Comparison of ENCODE assay signal across 17 cellular contexts in the genomic region with DNA sequence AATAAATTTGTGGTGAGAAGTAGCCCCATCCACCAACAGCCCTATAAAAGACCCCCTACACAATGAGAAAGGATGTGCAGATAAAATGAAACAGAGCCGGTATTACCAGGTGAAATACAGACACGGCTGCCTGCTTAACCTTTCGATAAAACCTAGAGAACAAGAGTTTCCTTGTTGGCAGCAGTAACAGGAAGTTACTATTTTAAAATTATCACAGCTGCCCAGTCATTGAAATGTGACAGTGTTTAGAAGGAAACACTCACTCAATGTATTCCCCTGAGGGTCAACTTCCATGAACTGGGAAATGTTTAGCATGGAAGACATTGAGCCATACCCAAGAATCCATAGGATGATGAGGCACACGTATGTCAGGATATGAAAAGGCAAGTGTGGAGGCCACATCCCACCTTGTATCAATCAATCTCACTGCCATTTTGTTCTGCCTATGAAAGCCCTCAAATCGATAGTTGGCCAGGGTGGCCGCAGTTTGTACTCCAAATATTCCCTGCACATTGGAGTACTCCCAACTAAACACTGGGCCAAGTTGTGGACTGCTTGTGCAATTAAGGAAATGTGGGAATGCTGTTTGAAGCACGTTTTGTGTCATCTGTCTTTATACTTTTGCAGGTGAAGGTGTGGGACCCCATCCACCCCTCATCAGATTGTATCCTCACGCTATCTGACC. TPM values are rescaled to one million over a fixed set of nuclear protein-coding genes. Genes with fewer than 3 reads are reported as not detected.
"Had no signal": no experiment of that assay in that cellular context is flagged by ENCODE, and none has a peak within 500 bp of the region (broad histone marks: within the 10 kb centered on the region; RNA-seq: fewer than 3 reads in every experiment).

No MANE protein-coding gene starts in this region.

RNA-seq across cellular contexts. Expression of a gene that starts 41.6 kb away (rescaled TPM):
- total RNA-seq: activated B cell treated with CpG ODN at 0.5 μM for 24 hours; activated CD4-positive, alpha-beta memory T cell treated with anti-CD3 and anti-CD28 coated beads for 36 hours; activated CD4-positive, alpha-beta T cell treated with anti-CD3 and anti-CD28 coated beads, Interleukin-2, amount 10 ng/mL, durations not matched to agents 24 days and 14 days; activated CD8-positive, alpha-beta memory T cell treated with anti-CD3 and anti-CD28 coated beads for 36 hours; activated CD8-positive, alpha-beta T cell treated with anti-CD3 and anti-CD28 coated beads for 36 hours; activated naive CD4-positive, alpha-beta T cell treated with anti-CD3 and anti-CD28 coated beads for 36 hours; activated naive CD4-positive, alpha-beta T cell treated with anti-CD3 and anti-CD28 coated beads, Interleukin-2, amount 50 U/mL, for 72 hours; activated naive CD8-positive, alpha-beta T cell treated with anti-CD3 and anti-CD28 coated beads for 36 hours; activated T-cell treated with anti-CD3 and anti-CD28 coated beads, Interleukin-2, amount 50 U/mL, for 4 hours; activated T-cell treated with anti-CD3 and anti-CD28 coated beads, Interleukin-2, amount 50 U/mL, for 72 hours; activated T-helper 1 cell treated with anti-CD3 and anti-CD28 coated beads, Interleukin-12 subunit alpha, Interleukin-12 subunit beta, Interleukin-2, Interleukin-4 antibody, amounts not matched to agents 30 ng/mL and 10 ng/mL and 1 ng/mL, durations not matched to agents 14 hours and 24 hours and 36 hours; activated T-helper 17 cell treated with anti-CD3 and anti-CD28 coated beads, Interleukin-2, amount 50 U/mL, for 72 hours; adrenal gland; aorta; astrocyte; bronchial epithelial cell; cardiac muscle cell had no signal
